ENCODE assay signal across 21 cellular contexts in the genomic region with DNA sequence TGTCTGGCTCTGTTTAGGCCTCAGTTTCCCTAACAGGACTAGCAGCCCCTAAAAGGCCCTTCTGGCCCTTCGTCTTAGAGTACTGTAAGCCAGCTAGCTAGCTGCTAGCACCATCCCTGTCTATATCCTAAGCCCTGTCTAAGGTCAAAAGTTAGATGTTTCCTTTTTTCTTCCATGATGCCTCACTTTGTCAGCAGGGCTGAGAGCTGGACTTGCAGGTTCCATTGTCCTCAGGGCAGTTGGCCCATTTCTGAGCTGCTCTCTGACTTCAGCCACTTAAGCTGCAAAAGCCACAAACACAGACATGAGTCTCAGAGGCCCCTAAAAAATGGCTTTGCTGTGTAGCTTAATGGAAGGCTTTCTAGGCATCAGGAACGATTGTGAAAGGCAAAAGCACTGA.
"Had no signal": no experiment of that assay in that cellular context is flagged by ENCODE, and none has a peak within 500 bp of the region (broad histone marks: within the 10 kb centered on the region; RNA-seq: fewer than 3 reads in every experiment).

No MANE protein-coding gene starts in this region.

- H3K27ac Mint-ChIP-seq: effector memory CD8-positive, alpha-beta T cell; immature natural killer cell; naive thymus-derived CD4-positive, alpha-beta T cell; nephron progenitor cell; progenitor cell of endocrine pancreas had no signal

- H3K36me3 Mint-ChIP-seq: immature natural killer cell; naive thymus-derived CD4-positive, alpha-beta T cell had no signal

- DNase-seq: effector memory CD8-positive, alpha-beta T cell; esophagus squamous epithelium; foreskin fibroblast; immature natural killer cell; kidney; naive thymus-derived CD4-positive, alpha-beta T cell; nephron progenitor cell; ovary; right cardiac atrium; small intestine; stimulated activated CD4-positive, alpha-beta T cell treated with anti-CD3 and anti-CD28 coated beads, Interleukin-12 subunit alpha, Interleukin-12 subunit beta, amount 100 ng/mL, for 4 hours; stimulated activated naive CD4-positive, alpha-beta T cell; stomach; tibial artery; upper lobe of left lung; uterus had no signal

- H3K27me3 Mint-ChIP-seq: effector memory CD8-positive, alpha-beta T cell had no signal

- H3K9me3 Mint-ChIP-seq: nephron progenitor cell had no signal

- H3K4me1 Mint-ChIP-seq: immature natural killer cell, nephron progenitor cell had no signal

- H3K4me3 Mint-ChIP-seq: effector memory CD8-positive, alpha-beta T cell; immature natural killer cell; naive thymus-derived CD4-positive, alpha-beta T cell; nephron progenitor cell had no signal

- ATAC-seq: effector memory CD8-positive, alpha-beta T cell; gastroesophageal sphincter; naive thymus-derived CD4-positive, alpha-beta T cell; right cardiac atrium had no signal

- H3K27ac ChIP-seq: epithelial cell of prostate, esophagus squamous epithelium, gastroesophageal sphincter, neutrophil, ovary, stomach, suprapubic skin, tibial artery, upper lobe of left lung, uterus had no signal
